In the genomic region with DNA sequence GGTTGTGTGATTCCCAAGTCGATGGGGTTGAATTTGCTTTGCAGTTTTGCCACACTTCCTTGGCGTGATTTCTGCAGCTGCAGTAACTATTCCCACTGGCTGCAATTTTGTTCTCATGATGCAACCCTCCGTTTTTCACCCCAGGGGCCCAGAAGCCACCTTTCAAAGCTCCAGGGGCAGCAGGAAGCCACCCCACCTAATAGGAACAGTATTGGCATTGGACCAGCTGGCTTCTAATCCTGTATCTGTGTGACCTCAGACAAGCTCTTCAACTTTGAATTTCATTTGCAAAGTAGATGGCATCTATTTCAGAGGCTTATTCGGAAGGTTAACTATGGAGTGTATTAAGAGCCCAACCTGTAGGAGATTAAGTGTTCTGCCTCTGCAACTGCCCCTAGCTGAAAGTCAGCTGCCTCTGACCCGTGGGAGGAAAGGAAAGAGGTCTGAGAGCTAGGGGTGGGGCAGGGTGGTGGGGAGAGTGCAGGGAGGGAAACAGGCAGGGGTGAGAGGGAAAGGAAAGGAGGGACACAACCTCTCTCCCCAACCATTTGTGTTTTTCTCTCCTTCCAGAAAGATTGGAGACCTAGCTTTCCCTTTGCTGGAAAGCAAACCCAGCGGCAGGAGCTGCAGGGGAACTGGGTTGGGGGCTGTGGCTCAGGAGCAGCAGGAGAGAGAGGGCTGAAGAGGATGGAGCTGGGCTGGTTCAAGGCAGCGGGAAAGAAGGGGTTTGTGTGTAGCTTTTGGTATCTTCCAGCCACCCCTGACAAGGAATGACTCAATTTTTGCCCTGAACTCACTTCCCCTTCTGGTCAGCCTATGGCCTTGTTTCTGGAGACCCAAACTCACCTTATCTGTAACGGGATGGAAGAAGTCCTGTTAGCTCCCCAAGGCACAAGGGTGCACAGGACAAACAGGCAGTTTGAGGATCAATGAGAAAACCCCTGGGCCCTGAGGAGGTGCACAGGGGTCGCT, we compare ENCODE assay signal across 22 cellular contexts. TPM values are rescaled to one million over a fixed set of nuclear protein-coding genes. Genes with fewer than 3 reads are reported as not detected.
DNase-seq lines count a peak whose midpoint lies in the region; ATAC-seq and TF ChIP-seq lines count a peak whose summit lies in the region.
"Had no signal": no experiment of that assay in that cellular context is flagged by ENCODE, and none has a peak within 500 bp of the region (broad histone marks: within the 10 kb centered on the region; RNA-seq: fewer than 3 reads in every experiment).

No MANE protein-coding gene starts in this region.

- intact Hi-C loops in left ventricle myocardium superior (cut with micrococcal nuclease) = no loop called here

- H3K27me3 ChIP-seq in right atrium auricular region (no peaks in the 10 kb centered on the region), WERI-Rb-1 (ENCODE audit: insufficient read depth, low read depth, severe bottlenecking) (no peaks in the 10 kb centered on the region)
- H3K27me3 ChIP-seq: ascending aorta, ovary had no signal

- ATAC-seq in left ventricle myocardium superior (peak; percentile 40), HG03039 (IDR thresholded peaks at IDR 0.05; ENCODE audit: unreplicated experiment) (no peak), HG03095 (IDR thresholded peaks at IDR 0.05; ENCODE audit: unreplicated experiment) (no peak)
- ATAC-seq: effector memory CD8-positive, alpha-beta T cell; Right ventricle myocardium inferior had no signal

- TF ChIP-seq CTCF in right atrium auricular region (IDR thresholded peaks at IDR 0.05) (no peak), WERI-Rb-1 (IDR thresholded peaks at IDR 0.05; ENCODE audit: low read depth, low read length) (no peak)

- H3K4me3 ChIP-seq in right atrium auricular region (no peak overlapping the region), WERI-Rb-1 (ENCODE audit: low read depth, low read length) (no peak overlapping the region)
- H3K4me3 ChIP-seq: ascending aorta, ovary had no signal

- no peak for DNase-seq in left ventricle myocardium superior
- DNase-seq in right atrium auricular region (ENCODE audit: low spot score) = no peak
- peak; percentile 71 for DNase-seq in NCI-H2107 treated with DMSO at 0.1 percent for 48 hours (lab: John Stamatoyannopoulos, UW; ENCODE audit: unreplicated experiment)
- DNase-seq in WERI-Rb-1 = peak; percentile 79
- DNase-seq in activated CD4-positive, alpha-beta T cell treated with anti-CD3 and anti-CD28 coated beads, Interleukin-2, amount 50 U/mL, for 48 hours = no peak
- DNase-seq in cerebellar nuclear complex (lab: John Stamatoyannopoulos, UW) = no peak
- DNase-seq: activated CD4-positive, alpha-beta T cell treated with anti-CD3 and anti-CD28 coated beads, Interleukin-2, amount 50 U/mL, for 4 hours; activated naive CD4-positive, alpha-beta T cell treated with anti-CD3 and anti-CD28 coated beads, Interleukin-2, amount 10 ng/mL, durations not matched to agents 7 days and 5 days; activated T-cell treated with anti-CD3 and anti-CD28 coated beads, Interleukin-2, amount 50 U/mL, for 24 hours; CD4-positive, alpha-beta T cell; effector memory CD8-positive, alpha-beta T cell; glutamatergic neuron; HFFc6; NCI-H1694; NCI-H774; ovary; T-helper 1 cell had no signal

- no peaks in the 10 kb centered on the region for H3K9me3 ChIP-seq in right atrium auricular region
- peaks cover 1% of the 10 kb centered on the region for H3K9me3 ChIP-seq in WERI-Rb-1 (ENCODE audit: severe bottlenecking)
- H3K9me3 ChIP-seq: ascending aorta, ovary had no signal

- H3K36me3 ChIP-seq in right atrium auricular region (no peaks in the 10 kb centered on the region), WERI-Rb-1 (no peaks in the 10 kb centered on the region; the same call in 1 of the 2 replicates)
- H3K36me3 ChIP-seq: ascending aorta, ovary had no signal

- H3K27ac ChIP-seq in right atrium auricular region = no peak overlapping the region
- peak overlapping the region; percentile 62 for H3K27ac ChIP-seq in WERI-Rb-1
- H3K27ac ChIP-seq: ascending aorta, KMS-11, ovary had no signal

- H3K4me1 ChIP-seq in right atrium auricular region = peaks cover 0 to 39% of the 10 kb centered on the region in 2 donors
- H3K4me1 ChIP-seq: ascending aorta had no signal

RNA-seq across cellular contexts. Expression of a gene that starts 12.9 kb away (rescaled TPM):
- total RNA-seq in left ventricle myocardium superior = 22.7 TPM
- 10 to 100 TPM; 19.2 to 19.8 TPM for total RNA-seq in right atrium auricular region

RNA-seq across cellular contexts. Expression of a gene that starts 45.1 kb away (rescaled TPM):
- total RNA-seq in left ventricle myocardium superior = 24.9 TPM
- 10 to 100 TPM; 13.6 to 23.6 TPM for total RNA-seq in right atrium auricular region
- total RNA-seq: CD4-positive, alpha-beta T cell had no signal

Comparison
In these comparisons a context has a peak if more than half of its experiments do, and no peak if none do; other contexts are left out.
1. DNase-seq: peak in NCI-H2107 treated with DMSO at 0.1 percent for 48 hours (single experiment) and WERI-Rb-1 (single experiment); none in left ventricle myocardium superior (single experiment), right atrium auricular region (single experiment), activated CD4-positive, alpha-beta T cell treated with anti-CD3 and anti-CD28 coated beads, Interleukin-2, amount 50 U/mL, for 48 hours (0 of 2) and cerebellar nuclear complex (0 of 2).